8 cellular contexts compared by ENCODE assay signal in genomic region chr2:47905454-47906260, GRCh38. TPM values are rescaled to one million over a fixed set of nuclear protein-coding genes. Genes with fewer than 3 reads are reported as not detected.
A peak's percentile ranks its signal among the peaks of the same experiment; 100 is the strongest.
DNase-seq lines count a peak whose midpoint lies in the region; ATAC-seq and TF ChIP-seq lines count a peak whose summit lies in the region.

No MANE protein-coding gene starts in this region.

- H3K4me3 ChIP-seq in SK-N-MC (peak overlapping the region; percentile 81), ovary (peak overlapping the region; percentile 93), upper lobe of right lung (peak overlapping the region; percentile 82)

- H3K9me3 ChIP-seq in SK-N-MC (ENCODE audit: low read depth, low read length) (no peaks in the 10 kb centered on the region), ovary (no peaks in the 10 kb centered on the region), upper lobe of right lung (no peaks in the 10 kb centered on the region)

- H3K9me3 Mint-ChIP-seq in activated naive CD4-positive, alpha-beta T cell treated with anti-CD3 and anti-CD28 coated beads, Interleukin-2, amount 50 U/mL, for 72 hours: no peaks in the 10 kb centered on the region

- DNase-seq in AG08396 (ENCODE audit: low spot score): peak; percentile 29
- DNase-seq in HK-2 (ENCODE audit: unreplicated experiment): peak; percentile 62
- no peak for DNase-seq in SK-N-MC (ENCODE audit: low read depth, low spot score)
- DNase-seq in activated naive CD4-positive, alpha-beta T cell treated with anti-CD3 and anti-CD28 coated beads, Interleukin-2, amount 50 U/mL, for 72 hours (ENCODE audit: low spot score in 2 of 2): peak; percentile 56 to 65
- DNase-seq in Right ventricle myocardium inferior (ENCODE audit: missing footprints): peak; percentile 87
- peak; percentile 65 to 80 (median 74) for DNase-seq in ovary
- peak; percentile 88 for DNase-seq in upper lobe of right lung

- intact Hi-C loops in Right ventricle myocardium inferior (cut with DNase I): loop anchor here (1.0 to 5.0 kb wide), 4 partner anchors 38 to 517 kb away; partner anchors contain the start of gene MSH6
- intact Hi-C loops in ovary (cut with DNase I): loop anchor here (2.0 to 10.0 kb wide), 3 partner anchors 51 to 123 kb away; partner anchors contain the start of gene MSH6 (in 3 of the 4)
- intact Hi-C loops in upper lobe of right lung (cut with DNase I): loop anchor here (10.0 kb wide), 1 partner anchor 51 kb away; no protein-coding TSS in a partner anchor

- TF ChIP-seq CTCF in ovary (IDR thresholded peaks at IDR 0.05) (no peak), upper lobe of right lung (IDR thresholded peaks at IDR 0.05) (no peak)

- H3K27ac Mint-ChIP-seq in activated naive CD4-positive, alpha-beta T cell treated with anti-CD3 and anti-CD28 coated beads, Interleukin-2, amount 50 U/mL, for 72 hours: peak overlapping the region; percentile 91 to 96

- WGBS in ovary, 3 donors: 0 to 1% (median 1%) methylated on average over 85 to 94 of the region's 95 CpGs

- H3K27ac ChIP-seq in SK-N-MC: peak overlapping the region; percentile 99
- peak overlapping the region; percentile 95 to 98 for H3K27ac ChIP-seq in ovary
- peak overlapping the region; percentile 99 for H3K27ac ChIP-seq in upper lobe of right lung

- peak overlapping the region; percentile 96 for H3K9ac ChIP-seq in SK-N-MC (ENCODE audit: insufficient read length)

- no peak for TF ChIP-seq EP300 in ovary (IDR thresholded peaks at IDR 0.05)

- peaks cover 7 to 12% of the 10 kb centered on the region in 2 donors for H3K36me3 Mint-ChIP-seq in activated naive CD4-positive, alpha-beta T cell treated with anti-CD3 and anti-CD28 coated beads, Interleukin-2, amount 50 U/mL, for 72 hours

- ATAC-seq in GM19035 (IDR thresholded peaks at IDR 0.05; ENCODE audit: unreplicated experiment) (peak; percentile 10), Right ventricle myocardium inferior (peak; percentile 8), upper lobe of right lung (peak; percentile 31)
- peak; percentile 0 to 3 for ATAC-seq in activated naive CD4-positive, alpha-beta T cell treated with anti-CD3 and anti-CD28 coated beads, Interleukin-2, amount 50 U/mL, for 72 hours

- no peaks in the 10 kb centered on the region for H3K27me3 ChIP-seq in ovary
- no peaks in the 10 kb centered on the region for H3K27me3 ChIP-seq in upper lobe of right lung

- TF ChIP-seq POLR2A in ovary (IDR thresholded peaks at IDR 0.05): no peak

- H3K4me1 ChIP-seq in ovary (ENCODE audit: insufficient read depth): peaks cover 4% of the 10 kb centered on the region
- peaks cover 12% of the 10 kb centered on the region for H3K4me1 ChIP-seq in upper lobe of right lung

- H3K36me3 ChIP-seq in SK-N-MC (ENCODE audit: insufficient read depth, low read length) (no peaks in the 10 kb centered on the region), ovary (no peaks in the 10 kb centered on the region), upper lobe of right lung (no peaks in the 10 kb centered on the region)

RNA-seq across cellular contexts. Expression of gene FBXO11, which starts 0.6 kb away (rescaled TPM):
- total RNA-seq in activated naive CD4-positive, alpha-beta T cell treated with anti-CD3 and anti-CD28 coated beads, Interleukin-2, amount 50 U/mL, for 72 hours: 10 to 100 TPM; 42.2 to 54.2 TPM
- 35.6 TPM for total RNA-seq in Right ventricle myocardium inferior
- 10 to 100 TPM; 63.3 to 85.9 (median 75.9) TPM for total RNA-seq in ovary
- polyA plus RNA-seq in ovary: 10 to 100 TPM; 35.6 to 69.7 TPM
- total RNA-seq in upper lobe of right lung: 69.3 TPM
